In genomic region chr4:189124149-189124758, GRCh38 we compare ENCODE assay signal across 9 cellular contexts.
DNase-seq lines count a peak whose midpoint lies in the region; ATAC-seq and TF ChIP-seq lines count a peak whose summit lies in the region.
"Had no signal": no experiment of that assay in that cellular context is flagged by ENCODE, and none has a peak within 500 bp of the region (broad histone marks: within the 10 kb centered on the region; RNA-seq: fewer than 3 reads in every experiment).

No MANE protein-coding gene starts in this region.

- no peak overlapping the region for H3K27ac Mint-ChIP-seq in stimulated activated naive B cell treated with anti-CD40 and anti-IgM and Interleukin-4, amounts not matched to agents 10 μg/mL and 1 μg/mL and 100 μg/mL, for 72 hours
- H3K27ac Mint-ChIP-seq: mesothelial cell of epicardium had no signal

- ATAC-seq in stimulated activated naive B cell treated with anti-CD40 and anti-IgM and Interleukin-4, amounts not matched to agents 10 μg/mL and 1 μg/mL and 100 μg/mL, for 72 hours (replicated peaks), result no peak
- ATAC-seq in HG02588 (IDR thresholded peaks at IDR 0.05; ENCODE audit: unreplicated experiment), result no peak

- intact Hi-C loops in prostate gland (cut with DNase I), result no loop called here

- no peak for TF ChIP-seq POLR2A in prostate gland (IDR thresholded peaks at IDR 0.05)

- WGBS in GM23248 (ENCODE audit: low coverage in 1 of 2, low lambda C conversion rate in 2 of 2, missing lambda C conversion rate in 2 of 2), 2 experiments, result 18 to 21% methylated on average over 10 of the region's 10 CpGs
- WGBS in prostate gland, result 35% methylated on average over 10 of the region's 10 CpGs

- no peaks in the 10 kb centered on the region for H3K4me1 Mint-ChIP-seq in stimulated activated naive B cell treated with anti-CD40 and anti-IgM and Interleukin-4, amounts not matched to agents 10 μg/mL and 1 μg/mL and 100 μg/mL, for 72 hours
- H3K4me1 Mint-ChIP-seq: mesothelial cell of epicardium had no signal

- H3K79me2 ChIP-seq in GM23248 (ENCODE audit: insufficient read depth) (no peaks in the 10 kb centered on the region), OCI-LY3 (ENCODE audit: low read length) (no peaks in the 10 kb centered on the region)

- H2AFZ ChIP-seq in GM23248 (no peak overlapping the region), OCI-LY3 (ENCODE audit: low read depth, low read length) (no peak overlapping the region)

- H3K9me3 Mint-ChIP-seq in stimulated activated naive B cell treated with anti-CD40 and anti-IgM and Interleukin-4, amounts not matched to agents 10 μg/mL and 1 μg/mL and 100 μg/mL, for 72 hours, result peaks cover 7 to 10% of the 10 kb centered on the region in 2 donors

- H3K9me3 ChIP-seq in GM23248 (ENCODE audit: low read depth), result no peaks in the 10 kb centered on the region
- no peaks in the 10 kb centered on the region for H3K9me3 ChIP-seq in OCI-LY3 (ENCODE audit: insufficient read depth, low read length)
- H3K9me3 ChIP-seq in prostate gland, result no peaks in the 10 kb centered on the region

- H3K9me2 ChIP-seq in GM23248 (ENCODE audit: insufficient read depth), result no peaks in the 10 kb centered on the region

- H3K4me3 Mint-ChIP-seq in stimulated activated naive B cell treated with anti-CD40 and anti-IgM and Interleukin-4, amounts not matched to agents 10 μg/mL and 1 μg/mL and 100 μg/mL, for 72 hours, result no peak overlapping the region
- H3K4me3 Mint-ChIP-seq: mesothelial cell of epicardium had no signal

- no peaks in the 10 kb centered on the region for H3K36me3 Mint-ChIP-seq in stimulated activated naive B cell treated with anti-CD40 and anti-IgM and Interleukin-4, amounts not matched to agents 10 μg/mL and 1 μg/mL and 100 μg/mL, for 72 hours
- H3K36me3 Mint-ChIP-seq: mesothelial cell of epicardium had no signal

- no peak overlapping the region for H3K9ac ChIP-seq in GM23248
- no peak overlapping the region for H3K9ac ChIP-seq in OCI-LY3 (ENCODE audit: low read length)

- H3K27ac ChIP-seq in GM23248, result no peak overlapping the region
- H3K27ac ChIP-seq in OCI-LY3 (ENCODE audit: low read length), result no peak overlapping the region
- no peak overlapping the region for H3K27ac ChIP-seq in prostate gland

- H4K20me1 ChIP-seq in GM23248 (ENCODE audit: insufficient read depth) (no peaks in the 10 kb centered on the region), OCI-LY3 (ENCODE audit: insufficient read depth, low read length) (no peaks in the 10 kb centered on the region)

- H3K4me1 ChIP-seq in GM23248 (ENCODE audit: insufficient read depth) (no peaks in the 10 kb centered on the region), OCI-LY3 (ENCODE audit: low read length) (no peaks in the 10 kb centered on the region), prostate gland (replicated peaks) (no peaks in the 10 kb centered on the region)

- H3K27me3 Mint-ChIP-seq in stimulated activated naive B cell treated with anti-CD40 and anti-IgM and Interleukin-4, amounts not matched to agents 10 μg/mL and 1 μg/mL and 100 μg/mL, for 72 hours, result no peaks in the 10 kb centered on the region

- DNase-seq in GM23248 (peak; percentile 49), fibroblast of pulmonary artery (ENCODE audit: low read depth) (peak; percentile 28), prostate gland (ENCODE audit: low spot score) (no peak), NCI-H187 (lab: John Stamatoyannopoulos, UW) (no peak), CD1c-positive myeloid dendritic cell (ENCODE audit: extremely low spot score) (no peak)
- no peak for DNase-seq in stimulated activated naive B cell treated with anti-CD40 and anti-IgM and Interleukin-4, amounts not matched to agents 10 μg/mL and 1 μg/mL and 100 μg/mL, for 72 hours

- H3K27me3 ChIP-seq in GM23248 (replicated peaks; ENCODE audit: insufficient read depth) (no peaks in the 10 kb centered on the region), OCI-LY3 (ENCODE audit: low read depth, low read length) (no peaks in the 10 kb centered on the region), prostate gland (replicated peaks; ENCODE audit: insufficient read depth) (no peaks in the 10 kb centered on the region)

- TF ChIP-seq CTCF in OCI-LY3 (IDR thresholded peaks at IDR 0.05; ENCODE audit: low read depth, low read length) (peak; percentile 17), fibroblast of pulmonary artery (IDR thresholded peaks at IDR 0.05; ENCODE audit: low read length, missing control alignments) (peak; percentile 42), prostate gland (IDR thresholded peaks at IDR 0.05) (peak in 3 of 4 experiments; percentile 60 to 61 (median 60))

- in situ Hi-C loops in GM23248 (cut with MboI), result no loop called here

- H3K36me3 ChIP-seq in GM23248 (ENCODE audit: low read depth) (no peaks in the 10 kb centered on the region), OCI-LY3 (replicated peaks; ENCODE audit: low read depth, low read length) (no peaks in the 10 kb centered on the region), prostate gland (no peaks in the 10 kb centered on the region)

- H3K4me2 ChIP-seq in GM23248 (ENCODE audit: unreplicated experiment) (no peak overlapping the region), OCI-LY3 (ENCODE audit: low read length) (no peak overlapping the region)

- H3K4me3 ChIP-seq in GM23248 (no peak overlapping the region), OCI-LY3 (ENCODE audit: low read length) (no peak overlapping the region), fibroblast of pulmonary artery (replicated peaks; ENCODE audit: low read depth, low read length) (no peak overlapping the region), prostate gland (no peak overlapping the region)

- H3F3A ChIP-seq in GM23248 (ENCODE audit: insufficient read depth), result no peaks in the 10 kb centered on the region

Comparison
In these comparisons a context has a peak if more than half of its experiments do, and no peak if none do; other contexts are left out.
1. DNase-seq: peak in GM23248 (single experiment) and fibroblast of pulmonary artery (single experiment); none in prostate gland (single experiment), stimulated activated naive B cell treated with anti-CD40 and anti-IgM and Interleukin-4, amounts not matched to agents 10 μg/mL and 1 μg/mL and 100 μg/mL, for 72 hours (single experiment), NCI-H187 (0 of 2) and CD1c-positive myeloid dendritic cell (single experiment).
2. Peak in every context shown above with its lines, with median percentiles within 50 percentile points of each other: CTCF ChIP-seq.